9 cellular contexts compared by ENCODE assay signal in the genomic region with DNA sequence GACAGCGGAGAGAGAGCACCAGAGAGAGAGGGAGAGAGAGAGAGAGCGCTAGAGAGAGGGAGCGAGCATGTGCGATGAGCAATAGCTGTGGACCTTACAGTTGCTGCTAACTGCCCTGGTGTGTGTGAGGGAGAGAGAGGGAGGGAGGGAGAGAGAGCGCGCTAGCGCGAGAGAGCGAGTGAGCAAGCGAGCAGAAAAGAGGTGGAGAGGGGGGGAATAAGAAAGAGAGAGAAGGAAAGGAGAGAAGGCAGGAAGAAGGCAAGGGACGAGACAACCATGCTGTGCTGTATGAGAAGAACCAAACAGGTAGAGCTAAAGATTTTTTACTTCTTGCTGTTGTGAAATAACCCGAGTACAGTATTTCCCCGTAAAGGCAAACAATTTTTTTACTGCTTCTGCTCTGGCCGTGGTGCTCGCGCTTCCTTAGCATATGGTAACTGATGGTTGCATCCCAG. TPM values are rescaled to one million over a fixed set of nuclear protein-coding genes. Genes with fewer than 3 reads are reported as not detected.
DNase-seq lines count a peak whose midpoint lies in the region; ATAC-seq, FAIRE-seq and TF ChIP-seq lines count a peak whose summit lies in the region.
"Had no signal": no experiment of that assay in that cellular context is flagged by ENCODE, and none has a peak within 500 bp of the region (broad histone marks: within the 10 kb centered on the region; RNA-seq: fewer than 3 reads in every experiment).

Gene GAP43 (plus strand): TSS at position 97 of the 455 bp plus-strand sequence. CDS start 180 bp downstream, at position 277.

- peaks cover 34% of the 10 kb centered on the region for H3K27me3 Mint-ChIP-seq in CD4-positive, CD25-positive, alpha-beta regulatory T cell
- H3K27me3 Mint-ChIP-seq in CD14-positive monocyte (ENCODE audit: low read depth in 3 of 3), result peaks cover 16 to 31% (median 19%) of the 10 kb centered on the region in 3 donors

- intact Hi-C loops in CD14-positive monocyte (cut with micrococcal nuclease), result no loop called here

- H3K4me1 ChIP-seq in CD4-positive, CD25-positive, alpha-beta regulatory T cell (ENCODE audit: control insufficient read depth, insufficient read depth, low read length, poor library complexity, severe bottlenecking), result no peaks in the 10 kb centered on the region

- peaks cover 0 to 1% (median 0%) of the 10 kb centered on the region in 7 donors for H3K9me3 Mint-ChIP-seq in CD4-positive, CD25-positive, alpha-beta regulatory T cell
- H3K9me3 Mint-ChIP-seq in CD14-positive monocyte, result peaks cover 0 to 7% (median 0%) of the 10 kb centered on the region in 7 donors

- no peaks in the 10 kb centered on the region for H3K36me3 ChIP-seq in CD4-positive, CD25-positive, alpha-beta regulatory T cell (ENCODE audit: control insufficient read depth, insufficient read depth, low read length)

- no peak for TF ChIP-seq POLR2A in NB4 (IDR thresholded peaks at IDR 0.05; ENCODE audit: extremely low read depth, insufficient read length)
- TF ChIP-seq POLR2A in GM12891 (IDR thresholded peaks at IDR 0.05; ENCODE audit: low read depth, low read length), result no peak

- TF ChIP-seq CTCF in NB4 (IDR thresholded peaks at IDR 0.05; ENCODE audit: low read depth, low read length), result no peak
- no peak for TF ChIP-seq CTCF in CD14-positive monocyte (IDR thresholded peaks at IDR 0.05)

- H3K27ac Mint-ChIP-seq in CD4-positive, CD25-positive, alpha-beta regulatory T cell, result peak within 1 kb of the TSS in 2 of 3 donors; percentile 8 to 34
- H3K27ac Mint-ChIP-seq in CD14-positive monocyte, result no peak within 1 kb of the TSS

- no peak for ATAC-seq in CD4-positive, CD25-positive, alpha-beta regulatory T cell (ENCODE audit: low read depth in 2 of 2)
- ATAC-seq in HG03039 (IDR thresholded peaks at IDR 0.05; ENCODE audit: unreplicated experiment), result no peak

- no peaks in the 10 kb centered on the region for H3K9me3 ChIP-seq in CD4-positive, CD25-positive, alpha-beta regulatory T cell (ENCODE audit: control insufficient read depth in 2 of 2, low read length in 2 of 2)

- peaks cover 23% of the 10 kb centered on the region for H3K27me3 ChIP-seq in CD4-positive, CD25-positive, alpha-beta regulatory T cell (ENCODE audit: control insufficient read depth, insufficient read depth, low read length)

- FAIRE-seq in GM12891 (lab: Jason Lieb, UNC), result no peak

- no peak within 1 kb of the TSS for H3K4me3 ChIP-seq in CD4-positive, CD25-positive, alpha-beta regulatory T cell (ENCODE audit: low read depth, low read length)
- H3K4me3 ChIP-seq in NB4 (ENCODE audit: low read depth, low read length), result no peak within 1 kb of the TSS

- no peak for DNase-seq in CD4-positive, CD25-positive, alpha-beta regulatory T cell
- DNase-seq in NB4 (ENCODE audit: low read depth) (peak; percentile 4), amniotic epithelial cell (ENCODE audit: low read depth) (peak; percentile 94), hepatic stellate cell (ENCODE audit: low spot score) (peak; percentile 26), putamen (ENCODE audit: low spot score) (peak; percentile 24), GM12891 (ENCODE audit: insufficient read length, low spot score) (no peak), CD14-positive monocyte (ENCODE audit: low spot score) (no peak)

- H3K27ac ChIP-seq in CD4-positive, CD25-positive, alpha-beta regulatory T cell (ENCODE audit: insufficient read depth, low read length, poor library complexity, severe bottlenecking), result no peak within 1 kb of the TSS

- H3K36me3 Mint-ChIP-seq in CD4-positive, CD25-positive, alpha-beta regulatory T cell, result no peaks in the 10 kb centered on the region
- H3K36me3 Mint-ChIP-seq in CD14-positive monocyte, result no peaks in the 10 kb centered on the region

- peaks cover 0 to 12% (median 2%) of the 10 kb centered on the region in 4 donors for H3K4me1 Mint-ChIP-seq in CD4-positive, CD25-positive, alpha-beta regulatory T cell
- H3K4me1 Mint-ChIP-seq in CD14-positive monocyte, result no peaks in the 10 kb centered on the region

- H3K4me3 Mint-ChIP-seq in CD4-positive, CD25-positive, alpha-beta regulatory T cell, result peak within 1 kb of the TSS in 1 of 4 donors; percentile 27
- peak within 1 kb of the TSS in 1 of 2 donors; percentile 33 for H3K4me3 Mint-ChIP-seq in CD14-positive monocyte

TF ChIP-seq in GM12891, 5 proteins besides CTCF, POLR2A, EP300 and RAD21:
- TF ChIP-seq SPI1 (IDR thresholded peaks at IDR 0.05; ENCODE audit: low read depth, low read length), result no peak
- no peak for TF ChIP-seq PAX5 (IDR thresholded peaks at IDR 0.05; ENCODE audit: insufficient read depth, low read length, severe bottlenecking)
- no peak for TF ChIP-seq POU2F2 (IDR thresholded peaks at IDR 0.05; ENCODE audit: low read depth, low read length)
- TF ChIP-seq TAF1 (IDR thresholded peaks at IDR 0.05; ENCODE audit: low read depth, low read length), result no peak
- TF ChIP-seq POLR2AphosphoS5 (IDR thresholded peaks at IDR 0.05; ENCODE audit: low read depth, low read length), result no peak

RNA-seq across cellular contexts. Expression of gene GAP43, which starts in this region (rescaled TPM):
- total RNA-seq in CD4-positive, CD25-positive, alpha-beta regulatory T cell, result not detected
- polyA plus RNA-seq in CD4-positive, CD25-positive, alpha-beta regulatory T cell, result not detected
- polyA plus RNA-seq in GM12891 (2012; ENCODE audit: low read depth, missing spikeins), result not detected
- not detected for polyA plus RNA-seq in CD14-positive monocyte
- total RNA-seq: dermis microvascular lymphatic vessel endothelial cell had no signal

Comparison
In these comparisons a context has a peak if more than half of its experiments do, and no peak if none do; other contexts are left out.
1. DNase-seq: peak in NB4 (single experiment), amniotic epithelial cell (single experiment), hepatic stellate cell (single experiment) and putamen (single experiment); none in CD4-positive, CD25-positive, alpha-beta regulatory T cell (0 of 3), GM12891 (single experiment) and CD14-positive monocyte (single experiment).
2. H3K27ac Mint-ChIP-seq: peak in CD4-positive, CD25-positive, alpha-beta regulatory T cell (2 of 3); none in CD14-positive monocyte (0 of 7).